ENCODE assay signal across 40 cellular contexts in the genomic region with DNA sequence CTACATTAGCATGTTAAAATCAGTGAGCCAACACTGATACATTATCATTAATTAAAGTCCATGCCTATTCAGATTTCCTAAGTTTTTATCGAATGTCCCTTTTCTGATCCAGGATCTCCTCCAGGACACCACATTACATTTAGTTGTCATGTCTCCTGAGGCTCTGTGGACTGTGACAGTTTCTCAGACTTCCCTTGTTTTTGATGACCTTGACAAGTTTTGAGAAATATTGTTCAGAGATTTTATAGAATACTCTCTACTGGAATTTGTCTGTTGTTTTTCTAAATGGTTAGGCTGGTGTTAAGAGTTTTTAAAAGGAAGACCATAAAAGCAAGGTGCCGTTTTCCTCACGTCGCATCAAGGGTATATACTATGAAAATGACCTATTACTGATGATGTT.
"Had no signal": no experiment of that assay in that cellular context is flagged by ENCODE, and none has a peak within 500 bp of the region (broad histone marks: within the 10 kb centered on the region; RNA-seq: fewer than 3 reads in every experiment).

No MANE protein-coding gene starts in this region.

- H3K27ac Mint-ChIP-seq: activated naive CD4-positive, alpha-beta T cell treated with anti-CD3 and anti-CD28 coated beads for 36 hours; activated naive CD4-positive, alpha-beta T cell treated with anti-CD3 and anti-CD28 coated beads, Interleukin-2, amount 10 ng/mL, durations not matched to agents 7 days and 5 days; activated naive CD4-positive, alpha-beta T cell treated with anti-CD3 and anti-CD28 coated beads, Interleukin-2, amount 50 U/mL, for 24 hours; activated naive CD4-positive, alpha-beta T cell treated with anti-CD3 and anti-CD28 coated beads, Interleukin-2, amount 50 U/mL, for 72 hours; activated naive CD8-positive, alpha-beta T cell; activated naive CD8-positive, alpha-beta T cell treated with anti-CD3 and anti-CD28 coated beads for 36 hours; activated naive CD8-positive, alpha-beta T cell treated with anti-CD3 and anti-CD28 coated beads, Interleukin-2, amount 10 ng/mL, durations not matched to agents 7 days and 5 days; activated naive CD8-positive, alpha-beta T cell treated with anti-CD3 and anti-CD28 coated beads, Interleukin-2, amount 50 U/mL, for 24 hours; activated T-cell treated with anti-CD3 and anti-CD28 coated beads, Interleukin-2, amount 50 U/mL, for 24 hours; activated T-cell treated with anti-CD3 and anti-CD28 coated beads, Interleukin-2, amount 50 U/mL, for 72 hours; activated T-helper 1 cell treated with anti-CD3 and anti-CD28 coated beads, Interleukin-12 subunit alpha, Interleukin-12 subunit beta, Interleukin-2, Interleukin-4 antibody, amounts not matched to agents 30 ng/mL and 10 ng/mL and 1 ng/mL, durations not matched to agents 14 hours and 24 hours and 36 hours; activated T-helper 17 cell treated with anti-CD3 and anti-CD28 coated beads, Interleukin-2, amount 50 U/mL, for 72 hours; activated T-helper 2 cell treated with anti-CD3 and anti-CD28 coated beads, Interferon-gamma antibody, Interleukin-2, Interleukin-4, amounts not matched to agents 10 μg/mL and 5 μg/mL and 100 μg/mL, durations not matched to agents 14 hours and 24 hours and 36 hours; brain had no signal

- H3K4me3 ChIP-seq: adrenal gland, ascending aorta, body of pancreas, breast epithelium, cardiac muscle cell had no signal

- H3K27me3 ChIP-seq: ascending aorta, body of pancreas had no signal

- H3K4me1 ChIP-seq: adrenal gland, ascending aorta, body of pancreas, breast epithelium had no signal

- H3K4me1 Mint-ChIP-seq: activated naive CD4-positive, alpha-beta T cell treated with anti-CD3 and anti-CD28 coated beads, Interleukin-2, amount 10 ng/mL, durations not matched to agents 7 days and 5 days; activated naive CD4-positive, alpha-beta T cell treated with anti-CD3 and anti-CD28 coated beads, Interleukin-2, amount 50 U/mL, for 24 hours; activated naive CD8-positive, alpha-beta T cell treated with anti-CD3 and anti-CD28 coated beads for 36 hours; activated naive CD8-positive, alpha-beta T cell treated with anti-CD3 and anti-CD28 coated beads, Interleukin-2, amount 10 ng/mL, durations not matched to agents 7 days and 5 days; activated naive CD8-positive, alpha-beta T cell treated with anti-CD3 and anti-CD28 coated beads, Interleukin-2, amount 50 U/mL, for 24 hours; activated T-helper 17 cell treated with anti-CD3 and anti-CD28 coated beads, Interleukin-2, amount 50 U/mL, for 72 hours; brain; central memory CD8-positive, alpha-beta T cell had no signal

- FAIRE-seq: astrocyte, bronchial epithelial cell had no signal

- H3K9me3 Mint-ChIP-seq: activated naive CD4-positive, alpha-beta T cell treated with anti-CD3 and anti-CD28 coated beads for 36 hours; activated naive CD4-positive, alpha-beta T cell treated with anti-CD3 and anti-CD28 coated beads, Interleukin-2, amount 10 ng/mL, durations not matched to agents 7 days and 5 days; activated naive CD4-positive, alpha-beta T cell treated with anti-CD3 and anti-CD28 coated beads, Interleukin-2, amount 50 U/mL, for 24 hours; activated naive CD4-positive, alpha-beta T cell treated with anti-CD3 and anti-CD28 coated beads, Interleukin-2, amount 50 U/mL, for 72 hours; activated naive CD8-positive, alpha-beta T cell treated with anti-CD3 and anti-CD28 coated beads for 36 hours; activated naive CD8-positive, alpha-beta T cell treated with anti-CD3 and anti-CD28 coated beads, Interleukin-2, amount 10 ng/mL, durations not matched to agents 7 days and 5 days; activated naive CD8-positive, alpha-beta T cell treated with anti-CD3 and anti-CD28 coated beads, Interleukin-2, amount 50 U/mL, for 24 hours; activated T-cell treated with anti-CD3 and anti-CD28 coated beads, Interleukin-2, amount 50 U/mL, for 24 hours; activated T-cell treated with anti-CD3 and anti-CD28 coated beads, Interleukin-2, amount 50 U/mL, for 4 hours; activated T-cell treated with anti-CD3 and anti-CD28 coated beads, Interleukin-2, amount 50 U/mL, for 72 hours; activated T-helper 1 cell treated with anti-CD3 and anti-CD28 coated beads, Interleukin-12 subunit alpha, Interleukin-12 subunit beta, Interleukin-2, Interleukin-4 antibody, amounts not matched to agents 30 ng/mL and 10 ng/mL and 1 ng/mL, durations not matched to agents 14 hours and 24 hours and 36 hours; activated T-helper 17 cell treated with anti-CD3 and anti-CD28 coated beads, Interleukin-2, amount 50 U/mL, for 72 hours; activated T-helper 2 cell treated with anti-CD3 and anti-CD28 coated beads, Interferon-gamma antibody, Interleukin-2, Interleukin-4, amounts not matched to agents 10 μg/mL and 5 μg/mL and 100 μg/mL, durations not matched to agents 14 hours and 24 hours and 36 hours; brain; central memory CD8-positive, alpha-beta T cell had no signal

- H3K4me3 Mint-ChIP-seq: activated naive CD4-positive, alpha-beta T cell treated with anti-CD3 and anti-CD28 coated beads for 36 hours; activated naive CD4-positive, alpha-beta T cell treated with anti-CD3 and anti-CD28 coated beads, Interleukin-2, amount 10 ng/mL, durations not matched to agents 7 days and 5 days; activated naive CD4-positive, alpha-beta T cell treated with anti-CD3 and anti-CD28 coated beads, Interleukin-2, amount 50 U/mL, for 24 hours; activated naive CD8-positive, alpha-beta T cell; activated naive CD8-positive, alpha-beta T cell treated with anti-CD3 and anti-CD28 coated beads for 36 hours; activated naive CD8-positive, alpha-beta T cell treated with anti-CD3 and anti-CD28 coated beads, Interleukin-2, amount 10 ng/mL, durations not matched to agents 7 days and 5 days; activated naive CD8-positive, alpha-beta T cell treated with anti-CD3 and anti-CD28 coated beads, Interleukin-2, amount 50 U/mL, for 24 hours; activated T-cell treated with anti-CD3 and anti-CD28 coated beads, Interleukin-2, amount 50 U/mL, for 24 hours; activated T-cell treated with anti-CD3 and anti-CD28 coated beads, Interleukin-2, amount 50 U/mL, for 4 hours; activated T-cell treated with anti-CD3 and anti-CD28 coated beads, Interleukin-2, amount 50 U/mL, for 72 hours; activated T-helper 1 cell treated with anti-CD3 and anti-CD28 coated beads, Interleukin-12 subunit alpha, Interleukin-12 subunit beta, Interleukin-2, Interleukin-4 antibody, amounts not matched to agents 30 ng/mL and 10 ng/mL and 1 ng/mL, durations not matched to agents 14 hours and 24 hours and 36 hours; activated T-helper 17 cell treated with anti-CD3 and anti-CD28 coated beads, Interleukin-2, amount 50 U/mL, for 72 hours; brain; central memory CD8-positive, alpha-beta T cell had no signal

- H3K36me3 ChIP-seq: adrenal gland, ascending aorta, brain microvascular endothelial cell, breast epithelium, cardiac muscle cell had no signal

- H3K9me3 ChIP-seq: adrenal gland, ascending aorta, body of pancreas, breast epithelium had no signal

- ATAC-seq: activated naive CD4-positive, alpha-beta T cell treated with anti-CD3 and anti-CD28 coated beads, Interleukin-2, amount 50 U/mL, for 72 hours; activated naive CD8-positive, alpha-beta T cell treated with anti-CD3 and anti-CD28 coated beads, Interleukin-2, amount 50 U/mL, for 24 hours; activated T-cell treated with anti-CD3 and anti-CD28 coated beads, Interleukin-2, amount 50 U/mL, for 4 hours; activated T-cell treated with anti-CD3 and anti-CD28 coated beads, Interleukin-2, amount 50 U/mL, for 72 hours; activated T-helper 17 cell treated with anti-CD3 and anti-CD28 coated beads, Interleukin-2, amount 50 U/mL, for 72 hours; body of pancreas had no signal

- DNase-seq: activated effector memory CD4-positive, alpha-beta T cell treated with anti-CD3 and anti-CD28 coated beads, Interleukin-2, amount 50 U/mL, for 16 hours; activated effector memory CD4-positive, alpha-beta T cell treated with Interleukin-2 at 50 U/mL for 16 hours; activated gamma-delta T cell; activated gamma-delta T cell treated with Interleukin-2 at 50 U/mL for 16 hours; activated naive CD4-positive, alpha-beta T cell; activated naive CD4-positive, alpha-beta T cell treated with anti-CD3 and anti-CD28 coated beads for 36 hours; activated naive CD4-positive, alpha-beta T cell treated with anti-CD3 and anti-CD28 coated beads, Interleukin-2, amount 10 ng/mL, durations not matched to agents 7 days and 5 days; activated naive CD4-positive, alpha-beta T cell treated with anti-CD3 and anti-CD28 coated beads, Interleukin-2, amount 50 U/mL, for 16 hours; activated naive CD4-positive, alpha-beta T cell treated with Interleukin-2 at 50 U/mL for 16 hours; activated naive CD8-positive, alpha-beta T cell treated with anti-CD3 and anti-CD28 coated beads for 36 hours; activated naive CD8-positive, alpha-beta T cell treated with anti-CD3 and anti-CD28 coated beads, Interleukin-2, amount 10 ng/mL, durations not matched to agents 7 days and 5 days; activated naive CD8-positive, alpha-beta T cell treated with anti-CD3 and anti-CD28 coated beads, Interleukin-2, amount 50 U/mL, for 24 hours; activated T-cell treated with anti-CD3 and anti-CD28 coated beads, Interleukin-2, amount 50 U/mL, for 1 hour; activated T-cell treated with anti-CD3 and anti-CD28 coated beads, Interleukin-2, amount 50 U/mL, for 24 hours; activated T-cell treated with anti-CD3 and anti-CD28 coated beads, Interleukin-2, amount 50 U/mL, for 4 hours; activated T-cell treated with anti-CD3 and anti-CD28 coated beads, Interleukin-2, amount 50 U/mL, for 48 hours; activated T-cell treated with anti-CD3 and anti-CD28 coated beads, Interleukin-2, amount 50 U/mL, for 72 hours; adrenal gland; amniotic stem cell; amygdala; anterior cingulate cortex; aorta; body of pancreas; brain microvascular endothelial cell; caudate nucleus; central memory CD4-positive, alpha-beta T cell; cerebellar nuclear complex had no signal

- H3K27ac ChIP-seq: adrenal gland, ascending aorta, body of pancreas, brain microvascular endothelial cell, breast epithelium, cardiac muscle cell had no signal

- H3K36me3 Mint-ChIP-seq: activated naive CD4-positive, alpha-beta T cell treated with anti-CD3 and anti-CD28 coated beads, Interleukin-2, amount 10 ng/mL, durations not matched to agents 7 days and 5 days; activated naive CD4-positive, alpha-beta T cell treated with anti-CD3 and anti-CD28 coated beads, Interleukin-2, amount 50 U/mL, for 24 hours; activated naive CD4-positive, alpha-beta T cell treated with anti-CD3 and anti-CD28 coated beads, Interleukin-2, amount 50 U/mL, for 72 hours; activated naive CD8-positive, alpha-beta T cell; activated naive CD8-positive, alpha-beta T cell treated with anti-CD3 and anti-CD28 coated beads for 36 hours; activated naive CD8-positive, alpha-beta T cell treated with anti-CD3 and anti-CD28 coated beads, Interleukin-2, amount 10 ng/mL, durations not matched to agents 7 days and 5 days had no signal
